In genomic region chr14:22487941-22488340, GRCh38 we compare ENCODE assay signal across 1 cellular context.
A peak's percentile ranks its signal among the peaks of the same experiment; 100 is the strongest.
TF ChIP-seq lines count a peak whose summit lies in the region.

No MANE protein-coding gene starts in this region.

TF ChIP-seq in GM12878, 131 proteins besides CTCF, POLR2A, EP300 and RAD21 (continued from another document and continues in another):
- TF ChIP-seq PRDM15 (CRISPR knock-in tag; IDR thresholded peaks at IDR 0.05), result 0 out of 2 replicates have a peak, but pooled peaks have one; percentile 30
- TF ChIP-seq CHD2 (IDR thresholded peaks at IDR 0.05; ENCODE audit: borderline replicate concordance, low read depth, low read length), result no peak
- no peak for TF ChIP-seq ZBED1 (IDR thresholded peaks at IDR 0.05; ENCODE audit: borderline replicate concordance)
- TF ChIP-seq LARP7 (IDR thresholded peaks at IDR 0.05), result no peak
- no peak; the same call in 1 of the 2 replicates for TF ChIP-seq ZNF592 (IDR thresholded peaks at IDR 0.05)
- no peak for TF ChIP-seq BCL11A (IDR thresholded peaks at IDR 0.05; ENCODE audit: low read depth, low read length)
- TF ChIP-seq MTA3 (IDR thresholded peaks at IDR 0.05; ENCODE audit: borderline replicate concordance, low read length), result no peak
- TF ChIP-seq ZNF207 (IDR thresholded peaks at IDR 0.05; ENCODE audit: borderline replicate concordance), result no peak
- no peak for TF ChIP-seq RELB (IDR thresholded peaks at IDR 0.05; ENCODE audit: low read depth)
- no peak for TF ChIP-seq IKZF1 (conservative IDR thresholded peaks at IDR 0.05)
- no peak for TF ChIP-seq POU2F2 (IDR thresholded peaks at IDR 0.05; ENCODE audit: borderline replicate concordance, low read depth, low read length)
- no peak for TF ChIP-seq NKRF (conservative IDR thresholded peaks at IDR 0.05)
- TF ChIP-seq FOXK2 (IDR thresholded peaks at IDR 0.05), result no peak
- TF ChIP-seq RAD51 (IDR thresholded peaks at IDR 0.05), result peak; percentile 77; the same call in 1 of the 2 replicates
- no peak for TF ChIP-seq ZNF384 (IDR thresholded peaks at IDR 0.05; ENCODE audit: borderline replicate concordance, low read depth, low read length)
- 0 out of 2 replicates have a peak, but pooled peaks have one; percentile 21 for TF ChIP-seq CHD1 (IDR thresholded peaks at IDR 0.05; ENCODE audit: low read depth, low read length)
- peak; percentile 53; the same call in 1 of the 2 replicates for TF ChIP-seq ZNF687 (IDR thresholded peaks at IDR 0.05)
- TF ChIP-seq ZSCAN29 (IDR thresholded peaks at IDR 0.05), result no peak
- no peak for TF ChIP-seq IRF3 (IDR thresholded peaks at IDR 0.05)
- no peak for TF ChIP-seq EED (IDR thresholded peaks at IDR 0.05; ENCODE audit: low read depth)
- TF ChIP-seq TCF3 (IDR thresholded peaks at IDR 0.05; ENCODE audit: borderline replicate concordance, insufficient read depth, low read depth, low read length), result no peak
- TF ChIP-seq POLR2AphosphoS5 (IDR thresholded peaks at IDR 0.05; ENCODE audit: low read length), result 0 out of 2 replicates have a peak, but pooled peaks have one; percentile 16
- 0 out of 2 replicates have a peak, but pooled peaks have one; percentile 40 for TF ChIP-seq ZBTB4 (CRISPR knock-in tag; IDR thresholded peaks at IDR 0.05)
- TF ChIP-seq SKIL (IDR thresholded peaks at IDR 0.05; ENCODE audit: low read depth, poor library complexity, severe bottlenecking), result no peak
- TF ChIP-seq KAT2A (conservative IDR thresholded peaks at IDR 0.05; ENCODE audit: control insufficient read depth, low read depth, low read length), result no peak
- TF ChIP-seq ZNF622 (IDR thresholded peaks at IDR 0.05), result no peak
- TF ChIP-seq MEF2A (IDR thresholded peaks at IDR 0.05; ENCODE audit: insufficient read depth, low read depth, low read length), result no peak
- TF ChIP-seq TCF12 (IDR thresholded peaks at IDR 0.05; ENCODE audit: low read depth, low read length), result no peak
- TF ChIP-seq GATAD2B (conservative IDR thresholded peaks at IDR 0.05; ENCODE audit: low read depth), result no peak
- TF ChIP-seq USF1 (IDR thresholded peaks at IDR 0.05; ENCODE audit: borderline replicate concordance, extremely low read length, insufficient read depth, low read depth, low read length), result peak; percentile 25
- TF ChIP-seq NBN (IDR thresholded peaks at IDR 0.05), result no peak
